8 cellular contexts compared by ENCODE assay signal in genomic region chr9:70419546-70420266, GRCh38. TPM values are rescaled to one million over a fixed set of nuclear protein-coding genes. Genes with fewer than 3 reads are reported as not detected.
DNase-seq lines count a peak whose midpoint lies in the region; ATAC-seq, FAIRE-seq and TF ChIP-seq lines count a peak whose summit lies in the region.

No MANE protein-coding gene starts in this region.

- H3K4me1 ChIP-seq in psoas muscle = peaks cover 65% of the 10 kb centered on the region
- no peaks in the 10 kb centered on the region for H3K4me1 ChIP-seq in urinary bladder (ENCODE audit: insufficient read depth)

- H3K27ac ChIP-seq in angular gyrus (ENCODE audit: low read depth, low read length) (peak overlapping the region; percentile 99), psoas muscle (peak overlapping the region; percentile 100), urinary bladder (ENCODE audit: low read depth) (peak overlapping the region; percentile 97)

- H3K4me3 ChIP-seq in psoas muscle (peak overlapping the region; percentile 76), urinary bladder (ENCODE audit: low read depth, low read length) (peak overlapping the region; percentile 47)

- TF ChIP-seq POLR2A in GM12892 (IDR thresholded peaks at IDR 0.05; ENCODE audit: low read depth, low read length) = no peak

- ATAC-seq in HG02852 (IDR thresholded peaks at IDR 0.05; ENCODE audit: unreplicated experiment) = peak; percentile 30
- peak; percentile 72 for ATAC-seq in left ventricle myocardium superior
- ATAC-seq in psoas muscle = peak; percentile 64 to 70 (median 66)

- intact Hi-C loops in left ventricle myocardium superior (cut with micrococcal nuclease) = loop anchor here (5.0 to 10.0 kb wide), 2 partner anchors 53 to 175 kb away; no protein-coding TSS in a partner anchor
- intact Hi-C loops in psoas muscle (cut with DNase I) = loop anchor here (1.0 kb wide), 2 partner anchors 61 to 65 kb away; no protein-coding TSS in a partner anchor

- DNase-seq in GM12892 (ENCODE audit: insufficient read length) = peak; percentile 46
- DNase-seq in NCI-H146 (lab: John Stamatoyannopoulos, UW) = peak; percentile 90
- DNase-seq in T follicular helper cell (ENCODE audit: low read depth) = peak; percentile 81
- peak; percentile 98 for DNase-seq in left ventricle myocardium superior
- DNase-seq in psoas muscle = peak; percentile 96 to 98

- no peaks in the 10 kb centered on the region for H3K9me3 ChIP-seq in psoas muscle

- WGBS in psoas muscle, 3 donors = 0 to 1% (median 0%) methylated on average over 35 to 43 of the region's 43 CpGs
- WGBS in urinary bladder = under 1% methylated on average over 43 of the region's 43 CpGs

- no peaks in the 10 kb centered on the region for H3K27me3 ChIP-seq in psoas muscle (ENCODE audit: insufficient read depth in 3 of 3, low read length in 2 of 3)

- FAIRE-seq in GM12892 (lab: Jason Lieb, UNC) = no peak

- H3K36me3 ChIP-seq in psoas muscle (ENCODE audit: insufficient read depth in 1 of 2, low read depth in 1 of 2) (no peaks in the 10 kb centered on the region), urinary bladder (ENCODE audit: insufficient read depth) (no peaks in the 10 kb centered on the region)

- TF ChIP-seq CTCF in psoas muscle (IDR thresholded peaks at IDR 0.05) = no peak

RNA-seq across cellular contexts. Expression of gene KLF9, which starts 5.2 kb away (rescaled TPM):
- 0.78 TPM for polyA plus RNA-seq in GM12892 (2012; ENCODE audit: missing spikeins)
- total RNA-seq in left ventricle myocardium superior (54.9 TPM), psoas muscle (100 to 1,000 TPM in 2 of 4 donors, 10 to 100 TPM in 2; 29.5 to 178 (median 94.7) TPM), urinary bladder (15.4 TPM)
- polyA plus RNA-seq in psoas muscle (10 to 100 TPM; 34.1 to 87.0 (median 64.4) TPM), urinary bladder (97.7 TPM)

Comparison
In these comparisons a context has a peak if more than half of its experiments do, and no peak if none do; other contexts are left out.
1. Peak in every context shown above with its lines: DNase-seq, ATAC-seq, H3K4me3 ChIP-seq and H3K27ac ChIP-seq.
2. DNase-seq: peak in every context shown above with its lines; median percentile 98 in left ventricle myocardium superior; 97 in psoas muscle; 90 in NCI-H146; 81 in T follicular helper cell; 46 in GM12892.